In the genomic region with DNA sequence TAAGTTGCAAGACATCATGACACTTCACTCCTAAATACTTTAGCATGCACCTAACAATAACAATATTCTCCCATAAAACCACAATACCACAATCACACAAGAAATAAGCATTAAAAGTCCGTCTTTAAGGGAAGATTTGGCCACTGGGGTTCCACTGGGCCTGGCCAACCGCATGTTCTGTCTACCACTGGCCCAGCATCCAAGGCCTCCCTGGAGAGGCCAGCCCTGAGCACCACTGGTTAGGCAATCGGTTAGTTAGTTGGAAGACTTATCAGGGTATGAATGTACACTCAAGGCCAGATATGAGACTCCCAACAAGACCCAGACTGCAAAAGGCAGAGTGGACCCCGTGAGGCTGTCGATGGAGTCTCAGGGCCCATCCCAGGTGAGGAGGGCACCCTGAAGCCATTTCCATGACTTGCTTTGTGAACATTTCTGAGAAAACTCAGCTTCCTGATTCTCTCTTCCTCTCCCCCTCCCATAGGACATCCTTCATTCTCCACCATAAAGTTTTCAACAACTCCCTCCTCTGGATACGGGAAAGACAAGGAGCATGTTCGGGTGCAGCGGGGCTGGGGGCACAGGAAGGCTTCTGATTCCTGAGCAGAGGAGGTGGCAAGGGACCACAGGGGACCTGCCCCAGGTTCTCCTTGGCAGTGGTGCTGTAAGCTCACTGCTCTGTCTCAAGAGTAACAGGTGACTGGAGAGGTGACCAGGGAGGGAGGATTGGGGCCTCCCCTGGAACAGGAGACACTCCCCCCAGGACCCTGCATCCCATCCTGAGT, we compare ENCODE assay signal across 1 cellular context.
TF ChIP-seq lines count a peak whose summit lies in the region.

No MANE protein-coding gene starts in this region.

TF ChIP-seq in GM23338, 12 proteins besides CTCF, POLR2A, EP300 and RAD21 (continued from another document):
- TF ChIP-seq, protein P1, sequence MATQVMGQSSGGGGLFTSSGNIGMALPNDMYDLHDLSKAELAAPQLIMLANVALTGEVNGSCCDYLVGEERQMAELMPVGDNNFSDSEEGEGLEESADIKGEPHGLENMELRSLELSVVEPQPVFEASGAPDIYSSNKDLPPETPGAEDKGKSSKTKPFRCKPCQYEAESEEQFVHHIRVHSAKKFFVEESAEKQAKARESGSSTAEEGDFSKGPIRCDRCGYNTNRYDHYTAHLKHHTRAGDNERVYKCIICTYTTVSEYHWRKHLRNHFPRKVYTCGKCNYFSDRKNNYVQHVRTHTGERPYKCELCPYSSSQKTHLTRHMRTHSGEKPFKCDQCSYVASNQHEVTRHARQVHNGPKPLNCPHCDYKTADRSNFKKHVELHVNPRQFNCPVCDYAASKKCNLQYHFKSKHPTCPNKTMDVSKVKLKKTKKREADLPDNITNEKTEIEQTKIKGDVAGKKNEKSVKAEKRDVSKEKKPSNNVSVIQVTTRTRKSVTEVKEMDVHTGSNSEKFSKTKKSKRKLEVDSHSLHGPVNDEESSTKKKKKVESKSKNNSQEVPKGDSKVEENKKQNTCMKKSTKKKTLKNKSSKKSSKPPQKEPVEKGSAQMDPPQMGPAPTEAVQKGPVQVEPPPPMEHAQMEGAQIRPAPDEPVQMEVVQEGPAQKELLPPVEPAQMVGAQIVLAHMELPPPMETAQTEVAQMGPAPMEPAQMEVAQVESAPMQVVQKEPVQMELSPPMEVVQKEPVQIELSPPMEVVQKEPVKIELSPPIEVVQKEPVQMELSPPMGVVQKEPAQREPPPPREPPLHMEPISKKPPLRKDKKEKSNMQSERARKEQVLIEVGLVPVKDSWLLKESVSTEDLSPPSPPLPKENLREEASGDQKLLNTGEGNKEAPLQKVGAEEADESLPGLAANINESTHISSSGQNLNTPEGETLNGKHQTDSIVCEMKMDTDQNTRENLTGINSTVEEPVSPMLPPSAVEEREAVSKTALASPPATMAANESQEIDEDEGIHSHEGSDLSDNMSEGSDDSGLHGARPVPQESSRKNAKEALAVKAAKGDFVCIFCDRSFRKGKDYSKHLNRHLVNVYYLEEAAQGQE (IDR thresholded peaks at IDR 0.05; ENCODE audit: unreplicated experiment), result no peak
- TF ChIP-seq STAT1 (IDR thresholded peaks at IDR 0.05; ENCODE audit: unreplicated experiment) (no peak), EZH2phosphoT487 (IDR thresholded peaks at IDR 0.05; ENCODE audit: unreplicated experiment) (no peak), ZNF114 (CRISPR knock-in tag; IDR thresholded peaks at IDR 0.05) (no peak), ZNF331 (CRISPR knock-in tag; IDR thresholded peaks at IDR 0.05; ENCODE audit: low read depth) (no peak), NANOG (IDR thresholded peaks at IDR 0.05; ENCODE audit: borderline replicate concordance) (no peak)
- TF ChIP-seq, protein P2, sequence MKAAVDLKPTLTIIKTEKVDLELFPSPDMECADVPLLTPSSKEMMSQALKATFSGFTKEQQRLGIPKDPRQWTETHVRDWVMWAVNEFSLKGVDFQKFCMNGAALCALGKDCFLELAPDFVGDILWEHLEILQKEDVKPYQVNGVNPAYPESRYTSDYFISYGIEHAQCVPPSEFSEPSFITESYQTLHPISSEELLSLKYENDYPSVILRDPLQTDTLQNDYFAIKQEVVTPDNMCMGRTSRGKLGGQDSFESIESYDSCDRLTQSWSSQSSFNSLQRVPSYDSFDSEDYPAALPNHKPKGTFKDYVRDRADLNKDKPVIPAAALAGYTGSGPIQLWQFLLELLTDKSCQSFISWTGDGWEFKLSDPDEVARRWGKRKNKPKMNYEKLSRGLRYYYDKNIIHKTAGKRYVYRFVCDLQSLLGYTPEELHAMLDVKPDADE (IDR thresholded peaks at IDR 0.05), result no peak
- TF ChIP-seq, protein P3, sequence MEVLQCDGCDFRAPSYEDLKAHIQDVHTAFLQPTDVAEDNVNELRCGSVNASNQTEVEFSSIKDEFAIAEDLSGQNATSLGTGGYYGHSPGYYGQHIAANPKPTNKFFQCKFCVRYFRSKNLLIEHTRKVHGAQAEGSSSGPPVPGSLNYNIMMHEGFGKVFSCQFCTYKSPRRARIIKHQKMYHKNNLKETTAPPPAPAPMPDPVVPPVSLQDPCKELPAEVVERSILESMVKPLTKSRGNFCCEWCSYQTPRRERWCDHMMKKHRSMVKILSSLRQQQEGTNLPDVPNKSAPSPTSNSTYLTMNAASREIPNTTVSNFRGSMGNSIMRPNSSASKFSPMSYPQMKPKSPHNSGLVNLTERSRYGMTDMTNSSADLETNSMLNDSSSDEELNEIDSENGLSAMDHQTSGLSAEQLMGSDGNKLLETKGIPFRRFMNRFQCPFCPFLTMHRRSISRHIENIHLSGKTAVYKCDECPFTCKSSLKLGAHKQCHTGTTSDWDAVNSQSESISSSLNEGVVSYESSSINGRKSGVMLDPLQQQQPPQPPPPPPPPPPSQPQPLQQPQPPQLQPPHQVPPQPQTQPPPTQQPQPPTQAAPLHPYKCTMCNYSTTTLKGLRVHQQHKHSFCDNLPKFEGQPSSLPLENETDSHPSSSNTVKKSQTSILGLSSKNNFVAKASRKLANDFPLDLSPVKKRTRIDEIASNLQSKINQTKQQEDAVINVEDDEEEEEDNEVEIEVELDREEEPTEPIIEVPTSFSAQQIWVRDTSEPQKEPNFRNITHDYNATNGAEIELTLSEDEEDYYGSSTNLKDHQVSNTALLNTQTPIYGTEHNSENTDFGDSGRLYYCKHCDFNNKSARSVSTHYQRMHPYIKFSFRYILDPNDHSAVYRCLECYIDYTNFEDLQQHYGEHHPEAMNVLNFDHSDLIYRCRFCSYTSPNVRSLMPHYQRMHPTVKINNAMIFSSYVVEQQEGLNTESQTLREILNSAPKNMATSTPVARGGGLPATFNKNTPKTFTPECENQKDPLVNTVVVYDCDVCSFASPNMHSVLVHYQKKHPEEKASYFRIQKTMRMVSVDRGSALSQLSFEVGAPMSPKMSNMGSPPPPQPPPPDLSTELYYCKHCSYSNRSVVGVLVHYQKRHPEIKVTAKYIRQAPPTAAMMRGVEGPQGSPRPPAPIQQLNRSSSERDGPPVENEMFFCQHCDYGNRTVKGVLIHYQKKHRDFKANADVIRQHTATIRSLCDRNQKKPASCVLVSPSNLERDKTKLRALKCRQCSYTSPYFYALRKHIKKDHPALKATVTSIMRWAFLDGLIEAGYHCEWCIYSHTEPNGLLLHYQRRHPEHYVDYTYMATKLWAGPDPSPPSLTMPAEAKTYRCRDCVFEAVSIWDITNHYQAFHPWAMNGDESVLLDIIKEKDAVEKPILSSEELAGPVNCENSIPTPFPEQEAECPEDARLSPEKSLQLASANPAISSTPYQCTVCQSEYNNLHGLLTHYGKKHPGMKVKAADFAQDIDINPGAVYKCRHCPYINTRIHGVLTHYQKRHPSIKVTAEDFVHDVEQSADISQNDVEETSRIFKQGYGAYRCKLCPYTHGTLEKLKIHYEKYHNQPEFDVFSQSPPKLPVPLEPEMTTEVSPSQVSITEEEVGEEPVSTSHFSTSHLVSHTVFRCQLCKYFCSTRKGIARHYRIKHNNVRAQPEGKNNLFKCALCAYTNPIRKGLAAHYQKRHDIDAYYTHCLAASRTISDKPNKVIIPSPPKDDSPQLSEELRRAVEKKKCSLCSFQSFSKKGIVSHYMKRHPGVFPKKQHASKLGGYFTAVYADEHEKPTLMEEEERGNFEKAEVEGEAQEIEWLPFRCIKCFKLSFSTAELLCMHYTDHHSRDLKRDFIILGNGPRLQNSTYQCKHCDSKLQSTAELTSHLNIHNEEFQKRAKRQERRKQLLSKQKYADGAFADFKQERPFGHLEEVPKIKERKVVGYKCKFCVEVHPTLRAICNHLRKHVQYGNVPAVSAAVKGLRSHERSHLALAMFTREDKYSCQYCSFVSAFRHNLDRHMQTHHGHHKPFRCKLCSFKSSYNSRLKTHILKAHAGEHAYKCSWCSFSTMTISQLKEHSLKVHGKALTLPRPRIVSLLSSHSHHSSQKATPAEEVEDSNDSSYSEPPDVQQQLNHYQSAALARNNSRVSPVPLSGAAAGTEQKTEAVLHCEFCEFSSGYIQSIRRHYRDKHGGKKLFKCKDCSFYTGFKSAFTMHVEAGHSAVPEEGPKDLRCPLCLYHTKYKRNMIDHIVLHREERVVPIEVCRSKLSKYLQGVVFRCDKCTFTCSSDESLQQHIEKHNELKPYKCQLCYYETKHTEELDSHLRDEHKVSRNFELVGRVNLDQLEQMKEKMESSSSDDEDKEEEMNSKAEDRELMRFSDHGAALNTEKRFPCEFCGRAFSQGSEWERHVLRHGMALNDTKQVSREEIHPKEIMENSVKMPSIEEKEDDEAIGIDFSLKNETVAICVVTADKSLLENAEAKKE (CRISPR knock-in tag; IDR thresholded peaks at IDR 0.05), result no peak
